Comparison of ENCODE assay signal across 9 cellular contexts in the genomic region with DNA sequence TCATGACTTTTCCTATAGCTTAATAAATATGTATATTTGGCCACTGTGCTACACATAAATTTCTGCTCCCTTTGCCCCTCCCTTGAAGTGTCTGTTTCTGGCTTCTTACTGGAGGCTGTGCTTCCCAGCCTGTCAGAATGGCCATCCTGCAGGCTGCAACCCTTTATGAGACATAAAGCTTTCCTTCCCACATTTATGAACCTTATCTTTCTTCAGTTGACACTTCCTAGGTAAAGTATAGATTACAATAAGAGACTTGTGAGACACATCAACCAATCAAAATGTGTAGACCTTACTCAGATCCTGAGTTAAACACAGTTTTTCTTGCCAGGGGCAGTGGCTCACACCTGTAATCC. TPM values are rescaled to one million over a fixed set of nuclear protein-coding genes. Genes with fewer than 3 reads are reported as not detected.
"Had no signal": no experiment of that assay in that cellular context is flagged by ENCODE, and none has a peak within 500 bp of the region (broad histone marks: within the 10 kb centered on the region; RNA-seq: fewer than 3 reads in every experiment).

No MANE protein-coding gene starts in this region.

- DNase-seq: H9, HCEC 1CT had no signal

- H3K4me3 Mint-ChIP-seq: GM23338, H9, IgD-negative memory B cell had no signal

- H3K27ac ChIP-seq: HL-60 had no signal

- H3K4me1 Mint-ChIP-seq: H9 had no signal

- H3K9me3 Mint-ChIP-seq: GM23338, H9, IgD-negative memory B cell had no signal

- ATAC-seq: GM23338, HepG2 had no signal

- FAIRE-seq: H1, H54, HepG2 had no signal

- H2AFZ ChIP-seq: GM23338 had no signal

- H3K27ac Mint-ChIP-seq: GM23338, H9, IgD-negative memory B cell had no signal

- H3K4me3 ChIP-seq: GM23338 had no signal

- H3K4me2 ChIP-seq: GM23338 had no signal

RNA-seq across cellular contexts. Expression of gene SCN11A, which starts 29.5 kb away (rescaled TPM):
- total RNA-seq: HT1080 had no signal
- polyA plus RNA-seq: IgD-negative memory B cell had no signal
